ENCODE assay signal across 17 cellular contexts in genomic region chr1:45982359-45982758, GRCh38.
DNase-seq lines count a peak whose midpoint lies in the region; ATAC-seq, FAIRE-seq and TF ChIP-seq lines count a peak whose summit lies in the region.
"Had no signal": no experiment of that assay in that cellular context is flagged by ENCODE, and none has a peak within 500 bp of the region (broad histone marks: within the 10 kb centered on the region; RNA-seq: fewer than 3 reads in every experiment).

No MANE protein-coding gene starts in this region.

- no peak overlapping the region for H3K9ac ChIP-seq in endodermal cell (ENCODE audit: extremely low read depth, low read length, poor library complexity, severe bottlenecking)
- H3K9ac ChIP-seq: BLaER1 treated with 17β-estradiol and CSF1 and Interleukin-3, amounts not matched to agents 10 nM and 100 nM had no signal

- H3K4me1 ChIP-seq in endodermal cell (ENCODE audit: control insufficient read depth, insufficient read depth, low read length) (no peaks in the 10 kb centered on the region), mucosa of descending colon (ENCODE audit: low read depth) (peaks cover 22% of the 10 kb centered on the region), transverse colon (peaks cover 0 to 35% (median 20%) of the 10 kb centered on the region in 4 donors), pancreas (no peaks in the 10 kb centered on the region)
- H3K4me1 ChIP-seq: BLaER1 treated with 17β-estradiol and CSF1 and Interleukin-3, amounts not matched to agents 10 nM and 100 nM had no signal

- H3K36me3 ChIP-seq in endodermal cell (ENCODE audit: control insufficient read depth, insufficient read depth, low read length) (peaks cover 30% of the 10 kb centered on the region), mucosa of descending colon (ENCODE audit: low read depth) (no peaks in the 10 kb centered on the region), transverse colon (no peaks in the 10 kb centered on the region), pancreas (no peaks in the 10 kb centered on the region)
- H3K36me3 ChIP-seq: HAP-1 had no signal

- H3K4me1 Mint-ChIP-seq in endodermal cell: no peaks in the 10 kb centered on the region
- H3K4me1 Mint-ChIP-seq: B cell had no signal

- H3K9me3 Mint-ChIP-seq in endodermal cell: peaks cover 17% of the 10 kb centered on the region

- WGBS in endodermal cell (ENCODE audit: insufficient coverage in 1 of 2, insufficient read length in 1 of 2), 2 experiments: 74% methylated on average over 2 of the region's 2 CpGs; no CpG with 5 or more reads in 1 of the 2 experiments
- WGBS in transverse colon (ENCODE audit: low coverage in 1 of 2), 2 donors: 57% methylated on average over 2 of the region's 2 CpGs; no CpG with 5 or more reads in 1 of the 2 donors
- 92 to 98% methylated on average over 2 of the region's 2 CpGs for WGBS in pancreas, 2 donors

- H3K27ac ChIP-seq in endodermal cell (ENCODE audit: low read depth, low read length) (no peak overlapping the region), transverse colon (peak overlapping the region; percentile 18 to 68 (median 48)), pancreas (no peak overlapping the region)
- H3K27ac ChIP-seq: BLaER1 treated with 17β-estradiol and CSF1 and Interleukin-3, amounts not matched to agents 10 nM and 100 nM; HL-60 had no signal

- no peak for TF ChIP-seq POLR2A in transverse colon (IDR thresholded peaks at IDR 0.05)

- TF ChIP-seq CTCF in endodermal cell (conservative IDR thresholded peaks at IDR 0.05): no peak
- TF ChIP-seq CTCF in mucosa of descending colon (IDR thresholded peaks at IDR 0.05): no peak
- no peak for TF ChIP-seq CTCF in transverse colon (IDR thresholded peaks at IDR 0.05)
- no peak for TF ChIP-seq CTCF in pancreas (IDR thresholded peaks at IDR 0.05)

- H3K4me3 ChIP-seq in endodermal cell (ENCODE audit: low read length) (no peak overlapping the region), mucosa of descending colon (no peak overlapping the region), transverse colon (no peak overlapping the region), pancreas (no peak overlapping the region)
- H3K4me3 ChIP-seq: BLaER1 treated with 17β-estradiol and CSF1 and Interleukin-3, amounts not matched to agents 10 nM and 100 nM; GM12878; HAP-1 had no signal

- no peak for FAIRE-seq in pancreas (lab: Jason Lieb, UNC)
- FAIRE-seq: GM12878, H1 had no signal

- no peak overlapping the region for H3K4me3 Mint-ChIP-seq in endodermal cell
- H3K4me3 Mint-ChIP-seq: B cell; CD8-positive, alpha-beta T cell had no signal

- H3K36me3 Mint-ChIP-seq in endodermal cell (ENCODE audit: low read depth): peaks cover 36% of the 10 kb centered on the region

- no peaks in the 10 kb centered on the region for H3K27me3 Mint-ChIP-seq in endodermal cell (ENCODE audit: insufficient read depth)
- H3K27me3 Mint-ChIP-seq: B cell had no signal

- DNase-seq in LoVo (ENCODE audit: low spot score) (peak; percentile 30), endodermal cell (no peak), mucosa of descending colon (no peak), transverse colon (no peak), SIG-M5 (lab: John Stamatoyannopoulos, UW) (no peak), NOMO-1 treated with DMSO at 0.1 percent for 48 hours (lab: John Stamatoyannopoulos, UW; ENCODE audit: unreplicated experiment) (no peak), pancreas (no peak)
- DNase-seq: Calu3; CD8-positive, alpha-beta T cell; DMS79 treated with DMSO at 0.1 percent for 48 hours; GF-D8 had no signal

- ATAC-seq in mucosa of descending colon (peak; percentile 56), pancreas (no peak)
- ATAC-seq: CD8-positive, alpha-beta T cell; GM12878 had no signal

- no peaks in the 10 kb centered on the region for H3K27me3 ChIP-seq in endodermal cell (ENCODE audit: control insufficient read depth, insufficient read depth, low read length, poor library complexity, severe bottlenecking)
- H3K27me3 ChIP-seq in transverse colon: no peaks in the 10 kb centered on the region
- H3K27me3 ChIP-seq in pancreas: no peaks in the 10 kb centered on the region
- H3K27me3 ChIP-seq: BLaER1 treated with 17β-estradiol and CSF1 and Interleukin-3, amounts not matched to agents 10 nM and 100 nM had no signal

- in situ Hi-C loops in transverse colon (cut with MboI; ENCODE audit: low pct_ligation_motif_present in 1 of 4, low pct_unique_long_range_greater_than_20kb in 1 of 4, low sequenced_read_pairs in 3 of 4): no loop called here

- peak overlapping the region; percentile 52 for H3K27ac Mint-ChIP-seq in endodermal cell
- H3K27ac Mint-ChIP-seq: B cell; CD8-positive, alpha-beta T cell had no signal

- H3K9me3 ChIP-seq in endodermal cell (ENCODE audit: control insufficient read depth, low read length) (peaks cover 27% of the 10 kb centered on the region), mucosa of descending colon (peaks cover 4% of the 10 kb centered on the region), transverse colon (no peaks in the 10 kb centered on the region), pancreas (no peaks in the 10 kb centered on the region)
- H3K9me3 ChIP-seq: HAP-1 had no signal

- no peak for TF ChIP-seq EP300 in transverse colon (IDR thresholded peaks at IDR 0.05; ENCODE audit: low read depth)

- intact Hi-C loops in mucosa of descending colon (cut with DNase I, micrococcal nuclease): no loop called here
- intact Hi-C loops in transverse colon (cut with DNase I; ENCODE audit: low total_unique reads): no loop called here
- intact Hi-C loops in pancreas (cut with DNase I): no loop called here

Comparison
In these comparisons a context has a peak if more than half of its experiments do, and no peak if none do; other contexts are left out.
1. H3K27ac ChIP-seq: peak in transverse colon (4 of 4); none in endodermal cell (single experiment) and pancreas (0 of 4).